Comparison of ENCODE assay signal across 31 cellular contexts in genomic region chr14:61408498-61408897, GRCh38.
A peak's percentile ranks its signal among the peaks of the same experiment; 100 is the strongest.
DNase-seq lines count a peak whose midpoint lies in the region; ATAC-seq and TF ChIP-seq lines count a peak whose summit lies in the region.
"Had no signal": no experiment of that assay in that cellular context is flagged by ENCODE, and none has a peak within 500 bp of the region (broad histone marks: within the 10 kb centered on the region; RNA-seq: fewer than 3 reads in every experiment).

No MANE protein-coding gene starts in this region.

- POLR2A ChIA-PET in CD4-positive, alpha-beta memory T cell (lab: Charles Lee; ENCODE audit: partially characterized antibody), result interaction anchor here (0.8 to 2.0 kb wide), 5 partner anchors 8 to 28 kb away, joined by 3 to 4 read pairs (median 4); no protein-coding TSS in a partner anchor
- POLR2A ChIA-PET in RWPE1 (lab: Yijun Ruan, JAX; ENCODE audit: low non-redundant PET), result no interaction called here

- intact Hi-C loops in CD4-positive, alpha-beta memory T cell (cut with micrococcal nuclease), result no loop called here

- no peak for DNase-seq in CD4-positive, alpha-beta memory T cell
- DNase-seq in immature natural killer cell, result no peak
- DNase-seq in RWPE1 (ENCODE audit: low spot score), result no peak
- no peak for DNase-seq in mucosa of gallbladder (ENCODE audit: low spot score)
- DNase-seq: activated CD4-positive, alpha-beta T cell treated with anti-CD3 and anti-CD28 coated beads, Interleukin-2, amount 10 ng/mL, durations not matched to agents 24 days and 14 days; activated naive CD4-positive, alpha-beta T cell treated with Interleukin-2 at 50 U/mL for 16 hours; activated T-cell treated with anti-CD3 and anti-CD28 coated beads, Interleukin-2, amount 50 U/mL, for 72 hours; aorta; BE2C; Caco-2; erythroblast; left lung; mesenchymal stem cell; NCI-H1436 treated with DMSO at 0.1 percent for 48 hours; NCI-H226; NCI-H526 treated with DMSO at 0.1 percent for 48 hours; NK-92 treated with Interleukin-12 subunit alpha and Interleukin-12 subunit beta, amount 100 ng/mL, for 24 hours; PC-3; SIG-M5; sigmoid colon; stimulated activated CD4-positive, alpha-beta T cell treated with anti-CD3 and anti-CD28 coated beads, Interleukin-12 subunit alpha, Interleukin-12 subunit beta, amount 100 ng/mL, for 4 hours; stimulated activated CD4-positive, alpha-beta T cell treated with anti-CD3 and anti-CD28 coated beads, Interleukin-2, amount 100 ng/mL, for 48 hours; T1000; tibial artery; WERI-Rb-1 had no signal

- peak overlapping the region; percentile 40 for H3K27ac ChIP-seq in C4-2B
- H3K27ac ChIP-seq in CD4-positive, alpha-beta memory T cell (ENCODE audit: low read depth, low read length), result no peak overlapping the region
- H3K27ac ChIP-seq in VCaP, result peak overlapping the region; percentile 78
- no peak overlapping the region for H3K27ac ChIP-seq in RWPE1
- H3K27ac ChIP-seq: coronary artery, left lung, sigmoid colon, tibial artery, WERI-Rb-1 had no signal

- no peaks in the 10 kb centered on the region for H3K9me3 ChIP-seq in CD4-positive, alpha-beta memory T cell (ENCODE audit: control insufficient read depth in 1 of 2, low read length in 2 of 2)
- H3K9me3 ChIP-seq: BE2C, Caco-2, HAP-1, left lung, sigmoid colon, tibial artery had no signal

- peaks cover 97% of the 10 kb centered on the region for H3K4me1 ChIP-seq in CD4-positive, alpha-beta memory T cell (ENCODE audit: insufficient read depth, low read length)
- H3K4me1 ChIP-seq: BE2C, Caco-2, HAP-1, sigmoid colon, tibial artery had no signal

- H3K4me1 Mint-ChIP-seq in CD4-positive, alpha-beta memory T cell, result peaks cover 40 to 71% (median 59%) of the 10 kb centered on the region in 4 donors
- peaks cover 0 to 64% of the 10 kb centered on the region in 2 donors for H3K4me1 Mint-ChIP-seq in immature natural killer cell

- H3K36me3 ChIP-seq in CD4-positive, alpha-beta memory T cell (ENCODE audit: insufficient read depth, low read length), result no peaks in the 10 kb centered on the region
- H3K36me3 ChIP-seq: BE2C, HAP-1, left lung, sigmoid colon, tibial artery, WERI-Rb-1 had no signal

- H3K9me3 Mint-ChIP-seq in CD4-positive, alpha-beta memory T cell, result peaks cover 0 to 2% (median 0%) of the 10 kb centered on the region in 8 donors
- H3K9me3 Mint-ChIP-seq in immature natural killer cell, result no peaks in the 10 kb centered on the region
- H3K9me3 Mint-ChIP-seq: activated CD4-positive, alpha-beta T cell treated with anti-CD3 and anti-CD28 coated beads, Interleukin-2, amount 10 ng/mL, durations not matched to agents 24 days and 14 days; activated T-cell treated with anti-CD3 and anti-CD28 coated beads, Interleukin-2, amount 50 U/mL, for 72 hours had no signal

- peak overlapping the region in 6 of 8 donors; percentile 11 to 63 (median 34) for H3K4me3 Mint-ChIP-seq in CD4-positive, alpha-beta memory T cell
- peak overlapping the region; percentile 51 to 72 (median 60) for H3K4me3 Mint-ChIP-seq in immature natural killer cell
- H3K4me3 Mint-ChIP-seq: activated CD4-positive, alpha-beta T cell treated with anti-CD3 and anti-CD28 coated beads, Interleukin-2, amount 10 ng/mL, durations not matched to agents 24 days and 14 days; activated CD8-positive, alpha-beta memory T cell treated with anti-CD3 and anti-CD28 coated beads, Interleukin-2, amount 10 ng/mL, durations not matched to agents 7 days and 5 days had no signal

- ATAC-seq in HG03354 (IDR thresholded peaks at IDR 0.05; ENCODE audit: poor library complexity, severe bottlenecking, unreplicated experiment), result no peak
- ATAC-seq: activated CD8-positive, alpha-beta memory T cell treated with anti-CD3 and anti-CD28 coated beads, Interleukin-2, amount 10 ng/mL, durations not matched to agents 7 days and 5 days; activated T-cell treated with anti-CD3 and anti-CD28 coated beads, Interleukin-2, amount 50 U/mL, for 72 hours; left lung; PC-3 had no signal

- no peaks in the 10 kb centered on the region for H3K27me3 ChIP-seq in CD4-positive, alpha-beta memory T cell (ENCODE audit: insufficient read depth, low read length)
- H3K27me3 ChIP-seq: BE2C, left lung, sigmoid colon, tibial artery had no signal

- CTCF ChIA-PET in CD4-positive, alpha-beta memory T cell (lab: Charles Lee; ENCODE audit: partially characterized antibody), result no interaction called here
- CTCF ChIA-PET in RWPE1 (lab: Yijun Ruan, JAX), result interaction anchor here (0.5 kb wide), 1 partner anchor 322 kb away, joined by 3 read pairs; no protein-coding TSS in a partner anchor

- TF ChIP-seq CTCF in C4-2B (conservative IDR thresholded peaks at IDR 0.05) (no peak), VCaP (conservative IDR thresholded peaks at IDR 0.05) (no peak), RWPE1 (conservative IDR thresholded peaks at IDR 0.05; ENCODE audit: low read depth) (no peak)

- peaks cover 18 to 25% of the 10 kb centered on the region in 2 donors for H3K36me3 Mint-ChIP-seq in CD4-positive, alpha-beta memory T cell
- H3K36me3 Mint-ChIP-seq in immature natural killer cell, result peaks cover 0 to 7% (median 0%) of the 10 kb centered on the region in 3 donors

- no peak overlapping the region for H3K4me3 ChIP-seq in CD4-positive, alpha-beta memory T cell (ENCODE audit: low read length in 2 of 2)
- H3K4me3 ChIP-seq: coronary artery, HAP-1, left lung, sigmoid colon, tibial artery had no signal

- H3K27ac Mint-ChIP-seq in CD4-positive, alpha-beta memory T cell, result peak overlapping the region in 5 of 7 donors; percentile 0 to 65 (median 37)
- peak overlapping the region; percentile 50 to 92 (median 90) for H3K27ac Mint-ChIP-seq in immature natural killer cell
- H3K27ac Mint-ChIP-seq: activated T-cell treated with anti-CD3 and anti-CD28 coated beads, Interleukin-2, amount 50 U/mL, for 72 hours had no signal

- H3K27me3 Mint-ChIP-seq in CD4-positive, alpha-beta memory T cell, result no peaks in the 10 kb centered on the region
- H3K27me3 Mint-ChIP-seq in immature natural killer cell (ENCODE audit: low read depth in 3 of 3), result peaks cover 4 to 27% (median 5%) of the 10 kb centered on the region in 3 donors
- H3K27me3 Mint-ChIP-seq: activated CD4-positive, alpha-beta T cell treated with anti-CD3 and anti-CD28 coated beads, Interleukin-2, amount 10 ng/mL, durations not matched to agents 24 days and 14 days; activated CD8-positive, alpha-beta memory T cell treated with anti-CD3 and anti-CD28 coated beads, Interleukin-2, amount 10 ng/mL, durations not matched to agents 7 days and 5 days had no signal

Comparison
In these comparisons a context has a peak if more than half of its experiments do, and no peak if none do; other contexts are left out.
1. H3K27ac ChIP-seq: peak in C4-2B (single experiment) and VCaP (single experiment); none in CD4-positive, alpha-beta memory T cell (single experiment) and RWPE1 (single experiment).